ENCODE assay signal across 14 cellular contexts in genomic region chr4:123462007-123462406, GRCh38.
"Had no signal": no experiment of that assay in that cellular context is flagged by ENCODE, and none has a peak within 500 bp of the region (broad histone marks: within the 10 kb centered on the region; RNA-seq: fewer than 3 reads in every experiment).

No MANE protein-coding gene starts in this region.

- ATAC-seq: activated CD8-positive, alpha-beta memory T cell treated with anti-CD3 and anti-CD28 coated beads, Interleukin-2, amount 10 ng/mL, durations not matched to agents 7 days and 5 days had no signal

- H3K27me3 Mint-ChIP-seq: activated CD8-positive, alpha-beta memory T cell treated with anti-CD3 and anti-CD28 coated beads, Interleukin-2, amount 10 ng/mL, durations not matched to agents 7 days and 5 days; naive B cell had no signal

- DNase-seq: activated CD4-positive, alpha-beta memory T cell treated with anti-CD3 and anti-CD28 coated beads for 36 hours; activated CD4-positive, alpha-beta T cell treated with anti-CD3 and anti-CD28 coated beads for 1 hour; activated CD8-positive, alpha-beta memory T cell treated with anti-CD3 and anti-CD28 coated beads, Interleukin-2, amount 10 ng/mL, durations not matched to agents 7 days and 5 days; activated naive CD4-positive, alpha-beta T cell treated with anti-CD3 and anti-CD28 coated beads, Interleukin-2, amount 50 U/mL, for 16 hours; activated T-cell treated with anti-CD3 and anti-CD28 coated beads, Interleukin-2, amount 50 U/mL, for 1 hour; colonic mucosa; foreskin melanocyte; naive B cell; stimulated activated CD4-positive, alpha-beta T cell treated with anti-CD3 and anti-CD28 coated beads, Interleukin-12 subunit alpha, Interleukin-12 subunit beta, amount 100 ng/mL, for 4 hours; stimulated activated CD4-positive, alpha-beta T cell treated with anti-CD3 and anti-CD28 coated beads, Interleukin-2, amount 100 ng/mL, for 24 hours; stomach; SW 1271 had no signal

- H3K4me3 ChIP-seq: colonic mucosa, neural progenitor cell, stomach, vagina had no signal

- H3K4me2 ChIP-seq: neural progenitor cell had no signal

- H3K9me3 ChIP-seq: colonic mucosa, stomach, vagina had no signal

- H3K36me3 ChIP-seq: colonic mucosa, neural progenitor cell, stomach, vagina had no signal

- H3K4me1 ChIP-seq: colonic mucosa, stomach, vagina had no signal

- H3K36me3 Mint-ChIP-seq: activated CD4-positive, alpha-beta memory T cell treated with anti-CD3 and anti-CD28 coated beads for 36 hours; activated CD8-positive, alpha-beta memory T cell treated with anti-CD3 and anti-CD28 coated beads, Interleukin-2, amount 10 ng/mL, durations not matched to agents 7 days and 5 days; naive B cell had no signal

- H3K9me3 Mint-ChIP-seq: activated CD4-positive, alpha-beta memory T cell treated with anti-CD3 and anti-CD28 coated beads for 36 hours; naive B cell had no signal

- H2AFZ ChIP-seq: neural progenitor cell had no signal

- H3K9ac ChIP-seq: neural progenitor cell had no signal

- H3K27ac Mint-ChIP-seq: activated CD4-positive, alpha-beta memory T cell treated with anti-CD3 and anti-CD28 coated beads for 36 hours; activated CD8-positive, alpha-beta memory T cell treated with anti-CD3 and anti-CD28 coated beads, Interleukin-2, amount 10 ng/mL, durations not matched to agents 7 days and 5 days; neural progenitor cell had no signal

- H3K4me3 Mint-ChIP-seq: activated CD4-positive, alpha-beta memory T cell treated with anti-CD3 and anti-CD28 coated beads for 36 hours; activated CD8-positive, alpha-beta memory T cell treated with anti-CD3 and anti-CD28 coated beads, Interleukin-2, amount 10 ng/mL, durations not matched to agents 7 days and 5 days; naive B cell had no signal

- H3K27ac ChIP-seq: colonic mucosa, neural progenitor cell, stomach, vagina had no signal

- H3K27me3 ChIP-seq: colonic mucosa, neural progenitor cell, stomach, vagina had no signal
